36 cellular contexts compared by ENCODE assay signal in genomic region chr10:117651121-117651520, GRCh38.
"Had no signal": no experiment of that assay in that cellular context is flagged by ENCODE, and none has a peak within 500 bp of the region (broad histone marks: within the 10 kb centered on the region; RNA-seq: fewer than 3 reads in every experiment).

No MANE protein-coding gene starts in this region.

- H3K36me3 ChIP-seq: adrenal gland, cardiac muscle cell, colonic mucosa, esophagus squamous epithelium, gastroesophageal sphincter, heart right ventricle had no signal

- H3K27ac ChIP-seq: adrenal gland, body of pancreas, cardiac muscle cell, colonic mucosa, dorsolateral prefrontal cortex, esophagus squamous epithelium, gastroesophageal sphincter, heart right ventricle had no signal

- H3K4me3 Mint-ChIP-seq: activated CD4-positive, alpha-beta memory T cell treated with anti-CD3 and anti-CD28 coated beads, Interleukin-2, amount 10 ng/mL, durations not matched to agents 7 days and 5 days; activated CD4-positive, alpha-beta T cell treated with anti-CD3 and anti-CD28 coated beads for 36 hours; activated CD4-positive, alpha-beta T cell treated with anti-CD3 and anti-CD28 coated beads, Interleukin-2, amount 10 ng/mL, durations not matched to agents 24 days and 14 days; activated naive CD4-positive, alpha-beta T cell treated with anti-CD3 and anti-CD28 coated beads for 36 hours; activated naive CD4-positive, alpha-beta T cell treated with anti-CD3 and anti-CD28 coated beads, Interleukin-2, amount 50 U/mL, for 24 hours; activated naive CD8-positive, alpha-beta T cell treated with anti-CD3 and anti-CD28 coated beads for 36 hours; activated naive CD8-positive, alpha-beta T cell treated with anti-CD3 and anti-CD28 coated beads, Interleukin-2, amount 50 U/mL, for 24 hours; activated T-helper 1 cell treated with anti-CD3 and anti-CD28 coated beads, Interleukin-12 subunit alpha, Interleukin-12 subunit beta, Interleukin-2, Interleukin-4 antibody, amounts not matched to agents 30 ng/mL and 10 ng/mL and 1 ng/mL, durations not matched to agents 14 hours and 24 hours and 36 hours; dendritic cell treated with granulocyte-macrophage colony-stimulating factor and Interleukin-4, amounts not matched to agents 40 ng/mL and 50 ng/mL, for 4 days; endodermal cell; T-helper 17 cell; T-helper 2 cell treated with Interferon-gamma antibody and Interleukin-4, amounts not matched to agents 5 μg/mL and 100 μg/mL, for 36 hours had no signal

- H3K9me3 ChIP-seq: adrenal gland, colonic mucosa had no signal

- H3K4me1 ChIP-seq: adrenal gland, body of pancreas, colonic mucosa, gastroesophageal sphincter, heart right ventricle had no signal

- H3K9me3 Mint-ChIP-seq: activated naive CD4-positive, alpha-beta T cell treated with anti-CD3 and anti-CD28 coated beads, Interleukin-2, amount 50 U/mL, for 24 hours; dendritic cell treated with granulocyte-macrophage colony-stimulating factor and Interleukin-4, amounts not matched to agents 40 ng/mL and 50 ng/mL, for 4 days had no signal

- DNase-seq: activated CD4-positive, alpha-beta memory T cell treated with anti-CD3 and anti-CD28 coated beads, Interleukin-2, amount 10 ng/mL, durations not matched to agents 7 days and 5 days; activated CD4-positive, alpha-beta T cell treated with anti-CD3 and anti-CD28 coated beads for 36 hours; activated CD4-positive, alpha-beta T cell treated with anti-CD3 and anti-CD28 coated beads, Interleukin-2, amount 10 ng/mL, durations not matched to agents 24 days and 14 days; activated CD4-positive, CD25-positive, alpha-beta regulatory T cell; activated CD4-positive, CD25-positive, alpha-beta regulatory T cell treated with anti-CD3 and anti-CD28 coated beads, Interleukin-2, amount 50 U/mL, for 72 hours; activated effector memory CD4-positive, alpha-beta T cell treated with anti-CD3 and anti-CD28 coated beads, Interleukin-2, amount 50 U/mL, for 16 hours; activated naive CD4-positive, alpha-beta T cell treated with anti-CD3 and anti-CD28 coated beads for 36 hours; activated naive CD8-positive, alpha-beta T cell treated with anti-CD3 and anti-CD28 coated beads for 36 hours; activated naive CD8-positive, alpha-beta T cell treated with anti-CD3 and anti-CD28 coated beads, Interleukin-2, amount 50 U/mL, for 24 hours; activated T-cell treated with anti-CD3 and anti-CD28 coated beads, Interleukin-2, amount 50 U/mL, for 1 hour; activated T-cell treated with anti-CD3 and anti-CD28 coated beads, Interleukin-2, amount 50 U/mL, for 48 hours; adrenal gland; amygdala; aorta; body of pancreas; central memory CD4-positive, alpha-beta T cell; cerebellar nuclear complex; colonic mucosa; dorsolateral prefrontal cortex; effector memory CD4-positive, alpha-beta T cell; endodermal cell; erythroblast; esophagus squamous epithelium; foreskin melanocyte; heart right ventricle; SW 1271; T-helper 1 cell; T-helper 17 cell; T1000 had no signal

- H3K4me1 Mint-ChIP-seq: endodermal cell, T-helper 17 cell had no signal

- H3K4me3 ChIP-seq: adrenal gland, body of pancreas, cardiac muscle cell, colonic mucosa, dorsolateral prefrontal cortex, esophagus squamous epithelium, gastroesophageal sphincter, heart right ventricle had no signal

- H3K27ac Mint-ChIP-seq: activated CD4-positive, alpha-beta memory T cell treated with anti-CD3 and anti-CD28 coated beads, Interleukin-2, amount 10 ng/mL, durations not matched to agents 7 days and 5 days; activated CD4-positive, alpha-beta T cell treated with anti-CD3 and anti-CD28 coated beads for 36 hours; activated CD4-positive, alpha-beta T cell treated with anti-CD3 and anti-CD28 coated beads, Interleukin-2, amount 10 ng/mL, durations not matched to agents 24 days and 14 days; activated naive CD4-positive, alpha-beta T cell treated with anti-CD3 and anti-CD28 coated beads for 36 hours; activated naive CD4-positive, alpha-beta T cell treated with anti-CD3 and anti-CD28 coated beads, Interleukin-2, amount 50 U/mL, for 24 hours; activated naive CD8-positive, alpha-beta T cell treated with anti-CD3 and anti-CD28 coated beads for 36 hours; activated naive CD8-positive, alpha-beta T cell treated with anti-CD3 and anti-CD28 coated beads, Interleukin-2, amount 50 U/mL, for 24 hours; activated T-helper 1 cell treated with anti-CD3 and anti-CD28 coated beads, Interleukin-12 subunit alpha, Interleukin-12 subunit beta, Interleukin-2, Interleukin-4 antibody, amounts not matched to agents 30 ng/mL and 10 ng/mL and 1 ng/mL, durations not matched to agents 14 hours and 24 hours and 36 hours; activated T-helper 2 cell treated with anti-CD3 and anti-CD28 coated beads, Interferon-gamma antibody, Interleukin-2, Interleukin-4, amounts not matched to agents 10 μg/mL and 5 μg/mL and 100 μg/mL, durations not matched to agents 14 hours and 24 hours and 36 hours; dendritic cell treated with granulocyte-macrophage colony-stimulating factor and Interleukin-4, amounts not matched to agents 40 ng/mL and 50 ng/mL, for 4 days; endodermal cell; T-helper 17 cell; T-helper 2 cell treated with Interferon-gamma antibody and Interleukin-4, amounts not matched to agents 5 μg/mL and 100 μg/mL, for 36 hours had no signal

- H3K36me3 Mint-ChIP-seq: activated naive CD4-positive, alpha-beta T cell treated with anti-CD3 and anti-CD28 coated beads, Interleukin-2, amount 50 U/mL, for 24 hours had no signal

- H3K27me3 Mint-ChIP-seq: dendritic cell treated with granulocyte-macrophage colony-stimulating factor and Interleukin-4, amounts not matched to agents 40 ng/mL and 50 ng/mL, for 4 days; T-helper 17 cell had no signal

- H3K27me3 ChIP-seq: adrenal gland, body of pancreas, cardiac muscle cell, colonic mucosa, esophagus squamous epithelium, heart right ventricle had no signal

- ATAC-seq: activated CD4-positive, alpha-beta T cell treated with anti-CD3 and anti-CD28 coated beads for 36 hours; activated naive CD8-positive, alpha-beta T cell treated with anti-CD3 and anti-CD28 coated beads, Interleukin-2, amount 50 U/mL, for 24 hours; body of pancreas; gastroesophageal sphincter; heart right ventricle; T-helper 17 cell had no signal
